ENCODE assay signal across 16 cellular contexts in genomic region chr7:146736446-146737190, GRCh38.
DNase-seq lines count a peak whose midpoint lies in the region; ATAC-seq and TF ChIP-seq lines count a peak whose summit lies in the region.
"Had no signal": no experiment of that assay in that cellular context is flagged by ENCODE, and none has a peak within 500 bp of the region (broad histone marks: within the 10 kb centered on the region; RNA-seq: fewer than 3 reads in every experiment).

No MANE protein-coding gene starts in this region.

- DNase-seq in HFFc6 (no peak), RKO (ENCODE audit: low spot score) (peak; percentile 38), fibroblast of peridontal ligament (ENCODE audit: extremely low read depth) (peak; percentile 15), T-helper 1 cell (no peak)
- DNase-seq: activated CD4-positive, CD25-positive, alpha-beta regulatory T cell treated with anti-CD3 and anti-CD28 coated beads, Interleukin-2, amount 50 U/mL, for 72 hours; adrenal gland; foreskin melanocyte; immature natural killer cell; Karpas-422; NCI-H2029 treated with DMSO at 0.1 percent for 48 hours; psoas muscle; testis had no signal

- no peak for ATAC-seq in HG03025 (IDR thresholded peaks at IDR 0.05; ENCODE audit: low FRiP score, unreplicated experiment)
- no peak for ATAC-seq in GM21786 (IDR thresholded peaks at IDR 0.05; ENCODE audit: unreplicated experiment)
- no peak for ATAC-seq in HG02973 (IDR thresholded peaks at IDR 0.05; ENCODE audit: unreplicated experiment)
- ATAC-seq: psoas muscle had no signal

- H3K27me3 Mint-ChIP-seq in HFFc6 (ENCODE audit: insufficient read depth): no peaks in the 10 kb centered on the region

- TF ChIP-seq CTCF in 22Rv1 (IDR thresholded peaks at IDR 0.05): peak; percentile 55
- TF ChIP-seq CTCF in HFFc6 (IDR thresholded peaks at IDR 0.05): peak; percentile 53; the same call in 1 of the 2 replicates

- peaks cover 32% of the 10 kb centered on the region for H3K9me3 Mint-ChIP-seq in HFFc6

- no peak overlapping the region for H3K27ac ChIP-seq in 22Rv1
- H3K27ac ChIP-seq: adrenal gland, psoas muscle, testis had no signal

- no peaks in the 10 kb centered on the region for H3K4me1 Mint-ChIP-seq in HFFc6 (ENCODE audit: low read depth)
- H3K4me1 Mint-ChIP-seq: immature natural killer cell had no signal

- no peak overlapping the region for H3K4me3 Mint-ChIP-seq in HFFc6
- H3K4me3 Mint-ChIP-seq: immature natural killer cell had no signal

- no peak overlapping the region for H3K27ac Mint-ChIP-seq in HFFc6
- H3K27ac Mint-ChIP-seq: immature natural killer cell had no signal

- H3K36me3 Mint-ChIP-seq in HFFc6 (ENCODE audit: low read depth): no peaks in the 10 kb centered on the region
- H3K36me3 Mint-ChIP-seq: immature natural killer cell had no signal

Comparison
In these comparisons a context has a peak if more than half of its experiments do, and no peak if none do; other contexts are left out.
1. DNase-seq: peak in RKO (single experiment) and fibroblast of peridontal ligament (single experiment); none in HFFc6 (single experiment) and T-helper 1 cell (0 of 5).